Comparison of ENCODE assay signal across 31 cellular contexts in genomic region chr11:75463106-75463774, GRCh38. TPM values are rescaled to one million over a fixed set of nuclear protein-coding genes. Genes with fewer than 3 reads are reported as not detected.
A peak's percentile ranks its signal among the peaks of the same experiment; 100 is the strongest.
DNase-seq lines count a peak whose midpoint lies in the region; ATAC-seq and TF ChIP-seq lines count a peak whose summit lies in the region.
"Had no signal": no experiment of that assay in that cellular context is flagged by ENCODE, and none has a peak within 500 bp of the region (broad histone marks: within the 10 kb centered on the region; RNA-seq: fewer than 3 reads in every experiment).

No MANE protein-coding gene starts in this region.

- H3K4me1 ChIP-seq in HUES48 (ENCODE audit: control insufficient read depth, insufficient read depth, low read length) (peaks cover 29% of the 10 kb centered on the region; the same call in 1 of the 2 replicates), lower lobe of right lung (peaks cover 19% of the 10 kb centered on the region), spleen (peaks cover 17 to 70% (median 50%) of the 10 kb centered on the region in 6 donors), prostate gland (replicated peaks) (no peaks in the 10 kb centered on the region)
- H3K4me1 ChIP-seq: pancreas had no signal

- DNase-seq in endothelial cell (ENCODE audit: low spot score): peak; percentile 50
- peak; percentile 32 for DNase-seq in lower lobe of right lung
- DNase-seq in spleen: peak; percentile 74
- DNase-seq in activated CD4-positive, alpha-beta T cell treated with anti-CD3 and anti-CD28 coated beads for 36 hours: no peak
- DNase-seq in NCI-H1048 (lab: John Stamatoyannopoulos, UW): no peak
- DNase-seq in prostate gland (ENCODE audit: low spot score): no peak
- DNase-seq: activated CD4-positive, alpha-beta memory T cell treated with anti-CD3 and anti-CD28 coated beads, Interleukin-2, amount 10 ng/mL, durations not matched to agents 7 days and 5 days; activated CD4-positive, CD25-positive, alpha-beta regulatory T cell treated with anti-CD3 and anti-CD28 coated beads, Interleukin-2, amount 50 U/mL, for 72 hours; anterior cingulate cortex; Calu3; DND-41; effector memory CD4-positive, alpha-beta T cell; hypothalamus; left ventricle myocardium inferior; natural killer cell; NCI-H146; NCI-H510A; OCI-M1; right cardiac atrium; SK-N-SH; stimulated activated CD4-positive, alpha-beta T cell treated with anti-CD3 and anti-CD28 coated beads, Interleukin-12 subunit alpha, Interleukin-12 subunit beta, amount 100 ng/mL, for 4 hours; stimulated activated CD4-positive, alpha-beta T cell treated with anti-CD3 and anti-CD28 coated beads, Interleukin-4, amount 100 ng/mL, for 1 hour; upper lobe of left lung had no signal

- peak overlapping the region; percentile 81 for H3K4me3 Mint-ChIP-seq in endothelial cell (ENCODE audit: unreplicated experiment)
- H3K4me3 Mint-ChIP-seq in activated CD4-positive, alpha-beta T cell treated with anti-CD3 and anti-CD28 coated beads for 36 hours: no peak overlapping the region
- H3K4me3 Mint-ChIP-seq: activated CD4-positive, alpha-beta memory T cell treated with anti-CD3 and anti-CD28 coated beads, Interleukin-2, amount 10 ng/mL, durations not matched to agents 7 days and 5 days; natural killer cell; T-helper 1 cell treated with Interleukin-12 subunit alpha and Interleukin-12 subunit beta and Interleukin-4 antibody, amounts not matched to agents 30 μg/mL and 1 μg/mL, for 36 hours had no signal

- H3K9me3 ChIP-seq in HUES48 (ENCODE audit: control insufficient read depth, insufficient read depth, low read length): no peaks in the 10 kb centered on the region
- no peaks in the 10 kb centered on the region for H3K9me3 ChIP-seq in lower lobe of right lung
- no peaks in the 10 kb centered on the region for H3K9me3 ChIP-seq in spleen
- no peaks in the 10 kb centered on the region for H3K9me3 ChIP-seq in prostate gland
- H3K9me3 ChIP-seq: BLaER1 treated with 17β-estradiol and CSF1 and Interleukin-3, amounts not matched to agents 10 nM and 100 nM; left ventricle myocardium inferior; pancreas; SK-N-SH; upper lobe of left lung had no signal

- H3K36me3 Mint-ChIP-seq in endothelial cell (ENCODE audit: low read depth, unreplicated experiment): peaks cover 59% of the 10 kb centered on the region
- no peaks in the 10 kb centered on the region for H3K36me3 Mint-ChIP-seq in activated CD4-positive, alpha-beta T cell treated with anti-CD3 and anti-CD28 coated beads for 36 hours (ENCODE audit: low read depth)
- H3K36me3 Mint-ChIP-seq: activated naive CD4-positive, alpha-beta T cell treated with anti-CD3 and anti-CD28 coated beads, Interleukin-2, amount 50 U/mL, for 72 hours; natural killer cell had no signal

- peaks cover 31% of the 10 kb centered on the region for H3K27me3 Mint-ChIP-seq in endothelial cell (ENCODE audit: unreplicated experiment)
- no peaks in the 10 kb centered on the region for H3K27me3 Mint-ChIP-seq in activated CD4-positive, alpha-beta T cell treated with anti-CD3 and anti-CD28 coated beads for 36 hours
- H3K27me3 Mint-ChIP-seq: activated CD4-positive, alpha-beta memory T cell treated with anti-CD3 and anti-CD28 coated beads, Interleukin-2, amount 10 ng/mL, durations not matched to agents 7 days and 5 days had no signal

- H3K4me3 ChIP-seq in HUES48 (ENCODE audit: low read depth, low read length): no peak overlapping the region
- H3K4me3 ChIP-seq in lower lobe of right lung: no peak overlapping the region
- no peak overlapping the region for H3K4me3 ChIP-seq in spleen
- no peak overlapping the region for H3K4me3 ChIP-seq in prostate gland
- H3K4me3 ChIP-seq: BLaER1 treated with 17β-estradiol and CSF1 and Interleukin-3, amounts not matched to agents 10 nM and 100 nM; GM12878; GM23248; left ventricle myocardium inferior; pancreas; upper lobe of left lung had no signal

- peak overlapping the region; percentile 98 for H3K27ac Mint-ChIP-seq in endothelial cell (ENCODE audit: unreplicated experiment)
- no peak overlapping the region for H3K27ac Mint-ChIP-seq in activated CD4-positive, alpha-beta T cell treated with anti-CD3 and anti-CD28 coated beads for 36 hours
- H3K27ac Mint-ChIP-seq: activated CD4-positive, alpha-beta memory T cell treated with anti-CD3 and anti-CD28 coated beads, Interleukin-2, amount 10 ng/mL, durations not matched to agents 7 days and 5 days; activated naive CD4-positive, alpha-beta T cell treated with anti-CD3 and anti-CD28 coated beads, Interleukin-2, amount 50 U/mL, for 72 hours; natural killer cell; T-helper 1 cell treated with Interleukin-12 subunit alpha and Interleukin-12 subunit beta and Interleukin-4 antibody, amounts not matched to agents 30 μg/mL and 1 μg/mL, for 36 hours had no signal

- no peak for ATAC-seq in lower lobe of right lung
- ATAC-seq in activated CD4-positive, alpha-beta T cell treated with anti-CD3 and anti-CD28 coated beads for 36 hours: no peak
- ATAC-seq: esophagus mucosa, GM12878, natural killer cell, pancreas, right cardiac atrium had no signal

- TF ChIP-seq POLR2A in spleen (IDR thresholded peaks at IDR 0.05) (no peak), prostate gland (IDR thresholded peaks at IDR 0.05) (no peak)

- TF ChIP-seq CTCF in endothelial cell (IDR thresholded peaks at IDR 0.05; ENCODE audit: unreplicated experiment) (no peak), lower lobe of right lung (IDR thresholded peaks at IDR 0.05) (no peak), spleen (IDR thresholded peaks at IDR 0.05 in 8 of 11, conservative IDR thresholded peaks at IDR 0.05 in 3 of 11) (no peak), prostate gland (IDR thresholded peaks at IDR 0.05) (no peak)

- H3K27ac ChIP-seq in HUES48 (ENCODE audit: low read depth, low read length) (peak overlapping the region; percentile 94), lower lobe of right lung (no peak overlapping the region), spleen (peak overlapping the region in 7 of 8 donors; percentile 29 to 89 (median 76)), prostate gland (no peak overlapping the region)
- H3K27ac ChIP-seq: BLaER1 treated with 17β-estradiol and CSF1 and Interleukin-3, amounts not matched to agents 10 nM and 100 nM; GM23248; left ventricle myocardium inferior; pancreas; upper lobe of left lung had no signal

- intact Hi-C loops in lower lobe of right lung (cut with DNase I): no loop called here
- intact Hi-C loops in spleen (cut with DNase I; ENCODE audit: low total_unique reads): no loop called here
- intact Hi-C loops in activated CD4-positive, alpha-beta T cell treated with anti-CD3 and anti-CD28 coated beads for 36 hours (cut with DNase I, micrococcal nuclease): no loop called here
- intact Hi-C loops in prostate gland (cut with DNase I): no loop called here

- H3K36me3 ChIP-seq in HUES48 (ENCODE audit: control insufficient read depth, insufficient read depth, low read length): no peaks in the 10 kb centered on the region
- no peaks in the 10 kb centered on the region for H3K36me3 ChIP-seq in lower lobe of right lung
- H3K36me3 ChIP-seq in spleen: peaks cover 0 to 19% (median 0%) of the 10 kb centered on the region in 6 donors
- H3K36me3 ChIP-seq in prostate gland: no peaks in the 10 kb centered on the region
- H3K36me3 ChIP-seq: left ventricle myocardium inferior, pancreas, upper lobe of left lung had no signal

- POLR2A ChIA-PET in activated CD4-positive, alpha-beta T cell treated with anti-CD3 and anti-CD28 coated beads for 36 hours (lab: Charles Lee): interaction anchor here (0.7 kb wide), 1 partner anchor 31 kb away, joined by 3 read pairs; no protein-coding TSS in a partner anchor

- 45 to 63% (median 49%) methylated on average over 11 of the region's 11 CpGs for WGBS in spleen, 5 donors
- 61% methylated on average over 11 of the region's 11 CpGs for WGBS in prostate gland

- CTCF ChIA-PET in activated CD4-positive, alpha-beta T cell treated with anti-CD3 and anti-CD28 coated beads for 36 hours (lab: Charles Lee): interaction anchor here (0.6 to 0.7 kb wide), 2 partner anchors 56 to 62 kb away, joined by 3 to 4 read pairs; no protein-coding TSS in a partner anchor

- no peak overlapping the region for H3K9ac ChIP-seq in HUES48 (ENCODE audit: low read depth, low read length)
- H3K9ac ChIP-seq: BLaER1 treated with 17β-estradiol and CSF1 and Interleukin-3, amounts not matched to agents 10 nM and 100 nM; GM23248; SK-N-SH had no signal

- H3K9me3 Mint-ChIP-seq in endothelial cell (ENCODE audit: unreplicated experiment): no peaks in the 10 kb centered on the region
- no peaks in the 10 kb centered on the region for H3K9me3 Mint-ChIP-seq in activated CD4-positive, alpha-beta T cell treated with anti-CD3 and anti-CD28 coated beads for 36 hours (ENCODE audit: low read depth)
- H3K9me3 Mint-ChIP-seq: activated CD4-positive, alpha-beta memory T cell treated with anti-CD3 and anti-CD28 coated beads, Interleukin-2, amount 10 ng/mL, durations not matched to agents 7 days and 5 days; activated naive CD4-positive, alpha-beta T cell treated with anti-CD3 and anti-CD28 coated beads, Interleukin-2, amount 50 U/mL, for 72 hours; natural killer cell; T-helper 1 cell treated with Interleukin-12 subunit alpha and Interleukin-12 subunit beta and Interleukin-4 antibody, amounts not matched to agents 30 μg/mL and 1 μg/mL, for 36 hours had no signal

- peaks cover 73% of the 10 kb centered on the region for H3K4me1 Mint-ChIP-seq in endothelial cell (ENCODE audit: unreplicated experiment)
- H3K4me1 Mint-ChIP-seq in activated CD4-positive, alpha-beta T cell treated with anti-CD3 and anti-CD28 coated beads for 36 hours: no peaks in the 10 kb centered on the region
- H3K4me1 Mint-ChIP-seq: activated CD4-positive, alpha-beta memory T cell treated with anti-CD3 and anti-CD28 coated beads, Interleukin-2, amount 10 ng/mL, durations not matched to agents 7 days and 5 days had no signal

- H3K27me3 ChIP-seq in HUES48 (ENCODE audit: control insufficient read depth, insufficient read depth, low read length) (no peaks in the 10 kb centered on the region), lower lobe of right lung (ENCODE audit: low read depth) (no peaks in the 10 kb centered on the region), spleen (replicated peaks in 1 of 7) (no peaks in the 10 kb centered on the region), prostate gland (replicated peaks; ENCODE audit: insufficient read depth) (no peaks in the 10 kb centered on the region)
- H3K27me3 ChIP-seq: BLaER1 treated with 17β-estradiol and CSF1 and Interleukin-3, amounts not matched to agents 10 nM and 100 nM; pancreas; upper lobe of left lung had no signal

RNA-seq across cellular contexts. Expression of gene KLHL35, which starts 30.2 kb away (rescaled TPM):
- 2.8 TPM for total RNA-seq in endothelial cell (ENCODE audit: unreplicated experiment)
- 2.6 TPM for total RNA-seq in lower lobe of right lung
- 1 to 10 TPM in 6 of 7 donors, under 1 TPM in 1; 0.19 to 3.5 (median 1.8) TPM for total RNA-seq in spleen
- 1 to 10 TPM; 2.0 to 3.8 (median 2.8) TPM for polyA plus RNA-seq in spleen
- total RNA-seq in activated CD4-positive, alpha-beta T cell treated with anti-CD3 and anti-CD28 coated beads for 36 hours: under 1 TPM; 0.62 to 0.65 TPM
- 10 to 100 TPM in 1 of 2 donors, under 1 TPM in 1; 0.46 to 28.4 TPM for total RNA-seq in prostate gland

Comparison
In these comparisons a context has a peak if more than half of its experiments do, and no peak if none do; other contexts are left out.
1. H3K27ac ChIP-seq: peak in HUES48 (single experiment) and spleen (7 of 8); none in lower lobe of right lung (single experiment) and prostate gland (0 of 2).
2. DNase-seq: peak in endothelial cell (single experiment), lower lobe of right lung (single experiment) and spleen (single experiment); none in activated CD4-positive, alpha-beta T cell treated with anti-CD3 and anti-CD28 coated beads for 36 hours (single experiment), NCI-H1048 (single experiment) and prostate gland (single experiment).